ENCODE assay signal across 8 cellular contexts in the genomic region with DNA sequence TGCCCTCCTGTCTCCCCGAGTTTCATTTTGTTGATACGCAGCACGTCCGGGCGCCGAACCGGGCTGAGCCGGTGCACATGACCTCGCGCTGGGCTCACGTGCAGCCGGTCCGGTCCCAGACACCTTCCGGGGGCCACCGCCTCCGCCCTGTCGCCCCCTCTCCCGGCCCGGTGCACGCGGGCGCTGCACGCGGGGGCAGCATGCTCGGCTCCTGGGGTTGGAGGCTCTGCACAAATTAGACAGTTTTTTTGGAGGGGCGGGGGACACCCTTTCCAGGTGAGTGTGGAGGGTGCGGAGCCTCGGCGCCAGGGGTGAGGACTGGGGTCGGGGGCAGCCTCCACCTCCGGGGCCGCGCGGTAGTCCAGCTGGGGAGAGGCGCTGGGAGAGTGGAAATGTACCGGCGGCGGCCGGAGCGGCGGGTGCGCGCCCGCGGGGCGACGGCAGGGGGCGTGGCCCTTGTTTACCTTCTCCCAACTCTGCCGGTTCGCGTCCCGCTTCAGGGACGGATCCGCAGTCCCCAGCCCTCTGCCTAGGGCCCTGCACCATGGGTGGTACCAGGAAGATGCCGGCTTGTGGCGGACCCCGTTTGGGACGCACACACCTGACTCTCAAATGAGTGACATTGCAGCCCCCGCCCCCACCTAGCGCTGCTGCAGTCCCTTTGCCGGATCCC. TPM values are rescaled to one million over a fixed set of nuclear protein-coding genes. Genes with fewer than 3 reads are reported as not detected.
DNase-seq lines count a peak whose midpoint lies in the region; ATAC-seq, FAIRE-seq and TF ChIP-seq lines count a peak whose summit lies in the region.

No MANE protein-coding gene starts in this region.

- H3K27ac ChIP-seq in vagina: peak overlapping the region; percentile 96

- H3K27me3 ChIP-seq in vagina: no peaks in the 10 kb centered on the region

- TF ChIP-seq CTCF in progenitor cell of endocrine pancreas (IDR thresholded peaks at IDR 0.05; ENCODE audit: unreplicated experiment) (peak; percentile 57), vagina (IDR thresholded peaks at IDR 0.05) (peak in 2 of 3 experiments; percentile 16 to 45)

- peak overlapping the region; percentile 77 to 82 for H3K4me3 ChIP-seq in vagina

- ATAC-seq in GM19463 (IDR thresholded peaks at IDR 0.05; ENCODE audit: unreplicated experiment): peak; percentile 15
- peak; percentile 46 for ATAC-seq in left ventricle myocardium superior

- peak; percentile 36 for FAIRE-seq in HTR-8/SVneo (lab: Jason Lieb, UNC)

- peaks cover 52% of the 10 kb centered on the region for H3K4me1 ChIP-seq in vagina

- H3K4me1 Mint-ChIP-seq in progenitor cell of endocrine pancreas (ENCODE audit: low read depth): peaks cover 27% of the 10 kb centered on the region

- peaks cover 18% of the 10 kb centered on the region for H3K27me3 Mint-ChIP-seq in progenitor cell of endocrine pancreas

- TF ChIP-seq POLR2A in vagina (IDR thresholded peaks at IDR 0.05): no peak

- H3K9me3 ChIP-seq in vagina: no peaks in the 10 kb centered on the region

- H3K9me3 Mint-ChIP-seq in progenitor cell of endocrine pancreas (ENCODE audit: low read depth): no peaks in the 10 kb centered on the region

- intact Hi-C loops in left ventricle myocardium superior (cut with micrococcal nuclease) (no loop called here), vagina (cut with DNase I) (loop anchor here (2.0 to 5.0 kb wide), 2 partner anchors 51 to 116 kb away; a partner anchor contains a TSS)

- no peak overlapping the region for H3K27ac Mint-ChIP-seq in progenitor cell of endocrine pancreas

- no peaks in the 10 kb centered on the region for H3K36me3 ChIP-seq in vagina

- peak; percentile 47 for DNase-seq in CMK (ENCODE audit: low read depth)
- DNase-seq in HTR-8/SVneo (ENCODE audit: insufficient read length, low spot score): no peak
- DNase-seq in SK-N-DZ (ENCODE audit: low spot score): peak; percentile 62
- peak; percentile 52 for DNase-seq in activated naive CD8-positive, alpha-beta T cell treated with anti-CD3 and anti-CD28 coated beads, Interleukin-2, amount 50 U/mL, for 16 hours (ENCODE audit: low read depth, low spot score)
- DNase-seq in left ventricle myocardium superior: peak; percentile 88
- DNase-seq in progenitor cell of endocrine pancreas (ENCODE audit: low spot score, unreplicated experiment): peak; percentile 46
- DNase-seq in vagina (ENCODE audit: extremely low spot score in 2 of 2): no peak

- peak overlapping the region; percentile 80 for H3K4me3 Mint-ChIP-seq in progenitor cell of endocrine pancreas (ENCODE audit: low read depth)

- H3K36me3 Mint-ChIP-seq in progenitor cell of endocrine pancreas (ENCODE audit: insufficient read depth): no peaks in the 10 kb centered on the region

RNA-seq across cellular contexts. Expression of a gene that starts 1.1 kb away (rescaled TPM):
- polyA plus RNA-seq in SK-N-DZ (2014; cell fraction: cytosol; rRNA removed): 1.7 and 3.2 TPM in 2 replicates
- polyA plus RNA-seq in SK-N-DZ (2014; cell fraction: nucleus; rRNA removed): 1.6 and 3.0 TPM in 2 replicates
- total RNA-seq in left ventricle myocardium superior: 28.7 TPM
- total RNA-seq in progenitor cell of endocrine pancreas: 6.7 and 7.8 TPM in 2 replicates
- 35.4 TPM for total RNA-seq in vagina

Comparison
In these comparisons a context has a peak if more than half of its experiments do, and no peak if none do; other contexts are left out.
1. DNase-seq: peak in CMK (single experiment), SK-N-DZ (single experiment), activated naive CD8-positive, alpha-beta T cell treated with anti-CD3 and anti-CD28 coated beads, Interleukin-2, amount 50 U/mL, for 16 hours (single experiment), left ventricle myocardium superior (single experiment) and progenitor cell of endocrine pancreas (single experiment); none in HTR-8/SVneo (single experiment) and vagina (0 of 2).